8 cellular contexts compared by ENCODE assay signal in the genomic region with DNA sequence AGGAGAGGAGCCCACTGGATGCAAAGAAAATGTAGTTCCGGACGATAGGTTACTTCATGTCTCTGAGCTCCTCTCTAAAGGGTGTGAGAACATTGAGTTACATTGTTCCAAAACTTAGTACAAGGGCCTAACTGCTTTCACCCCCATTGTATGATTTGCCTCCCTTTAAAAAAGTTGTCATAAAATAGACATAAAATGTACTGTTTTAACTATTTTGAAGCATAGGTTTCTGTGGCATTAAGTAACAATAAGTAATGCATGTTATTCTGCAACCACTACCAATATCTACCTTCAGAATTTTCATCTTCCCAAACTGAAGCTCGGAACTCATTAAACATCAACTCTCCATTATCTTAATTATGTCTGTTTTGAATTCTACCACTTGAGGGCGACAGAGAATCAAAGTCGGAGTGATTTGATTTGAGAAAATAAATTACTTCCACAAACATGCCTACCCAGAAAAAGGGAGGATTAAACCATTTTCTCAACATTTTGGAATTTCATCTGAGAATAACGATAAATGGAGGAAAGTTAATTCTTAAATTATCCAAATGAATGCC. TPM values are rescaled to one million over a fixed set of nuclear protein-coding genes. Genes with fewer than 3 reads are reported as not detected.
DNase-seq lines count a peak whose midpoint lies in the region; ATAC-seq, FAIRE-seq and TF ChIP-seq lines count a peak whose summit lies in the region.

No MANE protein-coding gene starts in this region.

- whole genome bisulfite sequencing in aorta, 2 donors = 33 to 34% methylated on average over 6 of the region's 6 CpGs

- no peaks in the 10 kb centered on the region for H4K20me1 ChIP-seq in OCI-LY3 (ENCODE audit: insufficient read depth, low read length)

- H3K4me1 ChIP-seq in OCI-LY3 (ENCODE audit: low read length) (no peaks in the 10 kb centered on the region), aorta (ENCODE audit: control insufficient read depth in 1 of 2, insufficient read depth in 2 of 2, low read length in 2 of 2) (no peaks in the 10 kb centered on the region)

- no peak overlapping the region for H3K4me3 ChIP-seq in GM12865 (ENCODE audit: low read depth, low read length)
- no peak overlapping the region for H3K4me3 ChIP-seq in OCI-LY3 (ENCODE audit: low read length)
- no peak overlapping the region for H3K4me3 ChIP-seq in aorta (ENCODE audit: low read length in 2 of 2)

- no peak for ATAC-seq in HG03095 (IDR thresholded peaks at IDR 0.05; ENCODE audit: unreplicated experiment)
- no peak for ATAC-seq in aorta (ENCODE audit: low FRiP score)
- ATAC-seq in GM18502 (IDR thresholded peaks at IDR 0.05; ENCODE audit: poor library complexity, unreplicated experiment) = no peak

- no peaks in the 10 kb centered on the region for H3K79me2 ChIP-seq in OCI-LY3 (ENCODE audit: low read length)

- no peak overlapping the region for H2AFZ ChIP-seq in OCI-LY3 (ENCODE audit: low read depth, low read length)

- no peak overlapping the region for H3K4me2 ChIP-seq in OCI-LY3 (ENCODE audit: low read length)

- FAIRE-seq in endometrium (lab: Jason Lieb, UNC) = peak; percentile 89

- H3K9me3 ChIP-seq in OCI-LY3 (ENCODE audit: insufficient read depth, low read length) = no peaks in the 10 kb centered on the region
- H3K9me3 ChIP-seq in aorta (ENCODE audit: control insufficient read depth, low read length) = no peaks in the 10 kb centered on the region

- no peak overlapping the region for H3K27ac ChIP-seq in OCI-LY3 (ENCODE audit: low read length)
- no peak overlapping the region for H3K27ac ChIP-seq in aorta (ENCODE audit: low read depth in 1 of 2, low read length in 2 of 2)

- DNase-seq in AG08395 (ENCODE audit: low spot score) = peak; percentile 58
- peak; percentile 21 for DNase-seq in GM12865 (ENCODE audit: low read depth)
- peak; percentile 16 for DNase-seq in putamen (ENCODE audit: low spot score)
- DNase-seq in aorta = no peak

- intact Hi-C loops in aorta (cut with DNase I) = no loop called here

- no peaks in the 10 kb centered on the region for H3K36me3 ChIP-seq in OCI-LY3 (replicated peaks; ENCODE audit: low read depth, low read length)
- H3K36me3 ChIP-seq in aorta (ENCODE audit: control insufficient read depth in 1 of 2, insufficient read depth in 2 of 2, low read length in 1 of 2) = no peaks in the 10 kb centered on the region

- H3K9ac ChIP-seq in OCI-LY3 (ENCODE audit: low read length) = no peak overlapping the region

- TF ChIP-seq CTCF in GM12865 (IDR thresholded peaks at IDR 0.05; ENCODE audit: insufficient read depth, low read depth, low read length, missing control alignments) (peak; percentile 49), OCI-LY3 (IDR thresholded peaks at IDR 0.05; ENCODE audit: low read depth, low read length) (peak; percentile 77)

- H3K27me3 ChIP-seq in OCI-LY3 (ENCODE audit: low read depth, low read length) (peaks cover 5% of the 10 kb centered on the region; the same call in 1 of the 2 replicates), aorta (ENCODE audit: control insufficient read depth in 1 of 2, insufficient read depth in 2 of 2, low read length in 1 of 2) (no peaks in the 10 kb centered on the region)

RNA-seq across cellular contexts. Expression of gene IGFBP1, which starts 2.7 kb away (rescaled TPM):
- total RNA-seq in aorta = not detected
- not detected for polyA plus RNA-seq in aorta

RNA-seq across cellular contexts. Expression of gene CCDC201, which starts 18.1 kb away (rescaled TPM):
- not detected for total RNA-seq in aorta
- polyA plus RNA-seq in aorta = not detected

RNA-seq across cellular contexts. Expression of gene IGFBP3, which starts 30.1 kb away (rescaled TPM):
- 100 to 1,000 TPM; 143 to 200 TPM for total RNA-seq in aorta
- 100 to 1,000 TPM; 173 to 255 TPM for polyA plus RNA-seq in aorta

Comparison
In these comparisons a context has a peak if more than half of its experiments do, and no peak if none do; other contexts are left out.
1. DNase-seq: peak in AG08395 (single experiment), GM12865 (single experiment) and putamen (single experiment); none in aorta (0 of 2).